In the genomic region with DNA sequence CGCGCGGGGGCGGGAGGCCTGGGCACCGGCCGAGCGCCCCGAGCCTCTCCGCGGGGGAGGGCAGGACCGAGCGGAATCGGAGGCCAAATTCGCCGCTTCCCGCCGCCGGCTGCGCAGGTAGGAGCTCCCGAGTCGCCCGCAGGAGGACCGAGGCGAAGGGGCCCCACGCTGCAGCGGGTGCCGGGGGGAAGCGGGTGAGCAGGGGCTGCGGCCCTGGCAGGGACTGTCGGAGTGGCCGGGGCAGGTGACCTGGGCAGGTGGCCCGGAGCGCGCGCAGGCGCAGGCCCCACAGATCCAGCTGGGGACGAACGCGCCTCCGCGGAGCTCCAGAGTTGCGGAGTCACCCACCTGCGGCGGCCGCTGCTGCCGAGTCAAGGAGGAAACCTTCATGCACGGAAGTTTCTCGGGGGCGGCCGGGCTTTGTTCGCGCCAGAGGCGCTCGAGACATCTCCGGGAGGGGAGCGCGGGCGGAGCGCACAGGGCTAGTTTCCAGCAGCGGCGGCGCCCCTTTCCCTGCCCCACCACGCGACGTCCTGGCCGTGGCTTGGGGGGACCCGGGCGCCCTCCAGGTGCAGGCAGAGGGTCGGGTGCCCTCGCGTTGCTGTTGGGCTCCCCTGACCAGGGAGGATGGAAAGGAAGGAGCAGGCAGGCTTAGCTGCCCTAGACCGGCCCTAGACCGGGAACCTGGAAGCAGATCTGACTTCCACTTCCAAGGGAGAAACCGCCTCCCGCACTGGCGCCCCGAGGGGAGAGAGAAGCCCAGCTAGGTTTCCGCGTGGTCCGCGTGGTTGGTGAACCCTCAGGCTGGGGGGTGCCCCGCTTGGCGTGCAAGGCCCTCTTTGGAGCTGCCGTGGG, we compare ENCODE assay signal across 1 cellular context.
A peak's percentile ranks its signal among the peaks of the same experiment; 100 is the strongest.
TF ChIP-seq lines count a peak whose summit lies in the region.

No MANE protein-coding gene starts in this region.

TF ChIP-seq in HepG2, 621 proteins besides CTCF, POLR2A, EP300 and RAD21 (continued from another document):
- TF ChIP-seq, protein P1, sequence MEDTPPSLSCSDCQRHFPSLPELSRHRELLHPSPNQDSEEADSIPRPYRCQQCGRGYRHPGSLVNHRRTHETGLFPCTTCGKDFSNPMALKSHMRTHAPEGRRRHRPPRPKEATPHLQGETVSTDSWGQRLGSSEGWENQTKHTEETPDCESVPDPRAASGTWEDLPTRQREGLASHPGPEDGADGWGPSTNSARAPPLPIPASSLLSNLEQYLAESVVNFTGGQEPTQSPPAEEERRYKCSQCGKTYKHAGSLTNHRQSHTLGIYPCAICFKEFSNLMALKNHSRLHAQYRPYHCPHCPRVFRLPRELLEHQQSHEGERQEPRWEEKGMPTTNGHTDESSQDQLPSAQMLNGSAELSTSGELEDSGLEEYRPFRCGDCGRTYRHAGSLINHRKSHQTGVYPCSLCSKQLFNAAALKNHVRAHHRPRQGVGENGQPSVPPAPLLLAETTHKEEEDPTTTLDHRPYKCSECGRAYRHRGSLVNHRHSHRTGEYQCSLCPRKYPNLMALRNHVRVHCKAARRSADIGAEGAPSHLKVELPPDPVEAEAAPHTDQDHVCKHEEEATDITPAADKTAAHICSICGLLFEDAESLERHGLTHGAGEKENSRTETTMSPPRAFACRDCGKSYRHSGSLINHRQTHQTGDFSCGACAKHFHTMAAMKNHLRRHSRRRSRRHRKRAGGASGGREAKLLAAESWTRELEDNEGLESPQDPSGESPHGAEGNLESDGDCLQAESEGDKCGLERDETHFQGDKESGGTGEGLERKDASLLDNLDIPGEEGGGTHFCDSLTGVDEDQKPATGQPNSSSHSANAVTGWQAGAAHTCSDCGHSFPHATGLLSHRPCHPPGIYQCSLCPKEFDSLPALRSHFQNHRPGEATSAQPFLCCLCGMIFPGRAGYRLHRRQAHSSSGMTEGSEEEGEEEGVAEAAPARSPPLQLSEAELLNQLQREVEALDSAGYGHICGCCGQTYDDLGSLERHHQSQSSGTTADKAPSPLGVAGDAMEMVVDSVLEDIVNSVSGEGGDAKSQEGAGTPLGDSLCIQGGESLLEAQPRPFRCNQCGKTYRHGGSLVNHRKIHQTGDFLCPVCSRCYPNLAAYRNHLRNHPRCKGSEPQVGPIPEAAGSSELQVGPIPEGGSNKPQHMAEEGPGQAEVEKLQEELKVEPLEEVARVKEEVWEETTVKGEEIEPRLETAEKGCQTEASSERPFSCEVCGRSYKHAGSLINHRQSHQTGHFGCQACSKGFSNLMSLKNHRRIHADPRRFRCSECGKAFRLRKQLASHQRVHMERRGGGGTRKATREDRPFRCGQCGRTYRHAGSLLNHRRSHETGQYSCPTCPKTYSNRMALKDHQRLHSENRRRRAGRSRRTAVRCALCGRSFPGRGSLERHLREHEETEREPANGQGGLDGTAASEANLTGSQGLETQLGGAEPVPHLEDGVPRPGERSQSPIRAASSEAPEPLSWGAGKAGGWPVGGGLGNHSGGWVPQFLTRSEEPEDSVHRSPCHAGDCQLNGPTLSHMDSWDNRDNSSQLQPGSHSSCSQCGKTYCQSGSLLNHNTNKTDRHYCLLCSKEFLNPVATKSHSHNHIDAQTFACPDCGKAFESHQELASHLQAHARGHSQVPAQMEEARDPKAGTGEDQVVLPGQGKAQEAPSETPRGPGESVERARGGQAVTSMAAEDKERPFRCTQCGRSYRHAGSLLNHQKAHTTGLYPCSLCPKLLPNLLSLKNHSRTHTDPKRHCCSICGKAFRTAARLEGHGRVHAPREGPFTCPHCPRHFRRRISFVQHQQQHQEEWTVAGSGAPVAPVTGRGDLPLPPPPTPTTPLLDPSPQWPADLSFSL (CRISPR knock-in tag; IDR thresholded peaks at IDR 0.05): 0 out of 2 replicates have a peak, but pooled peaks have one; percentile 53
- TF ChIP-seq, protein P2, sequence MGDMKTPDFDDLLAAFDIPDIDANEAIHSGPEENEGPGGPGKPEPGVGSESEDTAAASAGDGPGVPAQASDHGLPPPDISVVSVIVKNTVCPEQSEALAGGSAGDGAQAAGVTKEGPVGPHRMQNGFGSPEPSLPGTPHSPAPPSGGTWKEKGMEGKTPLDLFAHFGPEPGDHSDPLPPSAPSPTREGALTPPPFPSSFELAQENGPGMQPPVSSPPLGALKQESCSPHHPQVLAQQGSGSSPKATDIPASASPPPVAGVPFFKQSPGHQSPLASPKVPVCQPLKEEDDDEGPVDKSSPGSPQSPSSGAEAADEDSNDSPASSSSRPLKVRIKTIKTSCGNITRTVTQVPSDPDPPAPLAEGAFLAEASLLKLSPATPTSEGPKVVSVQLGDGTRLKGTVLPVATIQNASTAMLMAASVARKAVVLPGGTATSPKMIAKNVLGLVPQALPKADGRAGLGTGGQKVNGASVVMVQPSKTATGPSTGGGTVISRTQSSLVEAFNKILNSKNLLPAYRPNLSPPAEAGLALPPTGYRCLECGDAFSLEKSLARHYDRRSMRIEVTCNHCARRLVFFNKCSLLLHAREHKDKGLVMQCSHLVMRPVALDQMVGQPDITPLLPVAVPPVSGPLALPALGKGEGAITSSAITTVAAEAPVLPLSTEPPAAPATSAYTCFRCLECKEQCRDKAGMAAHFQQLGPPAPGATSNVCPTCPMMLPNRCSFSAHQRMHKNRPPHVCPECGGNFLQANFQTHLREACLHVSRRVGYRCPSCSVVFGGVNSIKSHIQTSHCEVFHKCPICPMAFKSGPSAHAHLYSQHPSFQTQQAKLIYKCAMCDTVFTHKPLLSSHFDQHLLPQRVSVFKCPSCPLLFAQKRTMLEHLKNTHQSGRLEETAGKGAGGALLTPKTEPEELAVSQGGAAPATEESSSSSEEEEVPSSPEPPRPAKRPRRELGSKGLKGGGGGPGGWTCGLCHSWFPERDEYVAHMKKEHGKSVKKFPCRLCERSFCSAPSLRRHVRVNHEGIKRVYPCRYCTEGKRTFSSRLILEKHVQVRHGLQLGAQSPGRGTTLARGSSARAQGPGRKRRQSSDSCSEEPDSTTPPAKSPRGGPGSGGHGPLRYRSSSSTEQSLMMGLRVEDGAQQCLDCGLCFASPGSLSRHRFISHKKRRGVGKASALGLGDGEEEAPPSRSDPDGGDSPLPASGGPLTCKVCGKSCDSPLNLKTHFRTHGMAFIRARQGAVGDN (CRISPR knock-in tag; IDR thresholded peaks at IDR 0.05): peak; percentile 65
- TF ChIP-seq ZNF674 (CRISPR knock-in tag; IDR thresholded peaks at IDR 0.05; ENCODE audit: low read depth) (no peak), ZNF34 (CRISPR knock-in tag; IDR thresholded peaks at IDR 0.05; ENCODE audit: borderline replicate concordance) (0 out of 2 replicates have a peak, but pooled peaks have one; percentile 24), ZNF850 (CRISPR knock-in tag; conservative IDR thresholded peaks at IDR 0.05) (no peak), PHF8 (CRISPR knock-in tag; IDR thresholded peaks at IDR 0.05) (peak; percentile 45; the same call in 1 of the 2 replicates), ZNF263 (CRISPR knock-in tag; IDR thresholded peaks at IDR 0.05) (peak; percentile 16; the same call in 1 of the 2 replicates), ZNF749 (CRISPR knock-in tag; IDR thresholded peaks at IDR 0.05; ENCODE audit: borderline replicate concordance) (0 out of 2 replicates have a peak, but pooled peaks have one; percentile 11), ZNF12 (CRISPR knock-in tag; IDR thresholded peaks at IDR 0.05) (peak; percentile 16; the same call in 1 of the 2 replicates), ZNF253 (CRISPR knock-in tag; IDR thresholded peaks at IDR 0.05; ENCODE audit: borderline replicate concordance) (0 out of 2 replicates have a peak, but pooled peaks have one; percentile 10), SNAPC2 (CRISPR knock-in tag; IDR thresholded peaks at IDR 0.05) (no peak), PCBP1 (IDR thresholded peaks at IDR 0.05; ENCODE audit: borderline replicate concordance, low read depth, low read length) (0 out of 2 replicates have a peak, but pooled peaks have one; percentile 27), PHF5A (CRISPR knock-in tag; IDR thresholded peaks at IDR 0.05; ENCODE audit: low read depth, unreplicated experiment) (no peak), ARHGAP35 (CRISPR knock-in tag; IDR thresholded peaks at IDR 0.05; ENCODE audit: borderline replicate concordance) (peak; percentile 23; the same call in 1 of the 2 replicates), HNRNPL (IDR thresholded peaks at IDR 0.05; ENCODE audit: low read depth, low read length) (0 out of 2 replicates have a peak, but pooled peaks have one; percentile 25), HNF4G (IDR thresholded peaks at IDR 0.05; ENCODE audit: borderline replicate concordance, low read depth, low read length) (no peak), HNF4G (CRISPR knock-in tag; IDR thresholded peaks at IDR 0.05; ENCODE audit: borderline replicate concordance, low read depth) (peak; percentile 46; the same call in 1 of the 2 replicates), TSC22D2 (CRISPR knock-in tag; IDR thresholded peaks at IDR 0.05; ENCODE audit: borderline replicate concordance) (0 out of 2 replicates have a peak, but pooled peaks have one; percentile 3), FOSL1 (CRISPR knock-in tag; IDR thresholded peaks at IDR 0.05; ENCODE audit: borderline replicate concordance) (peak; percentile 53; the same call in 1 of the 2 replicates), ZNF772 (CRISPR knock-in tag; IDR thresholded peaks at IDR 0.05) (0 out of 2 replicates have a peak, but pooled peaks have one; percentile 58), SAFB2 (CRISPR knock-in tag; IDR thresholded peaks at IDR 0.05; ENCODE audit: borderline replicate concordance, low read depth) (0 out of 2 replicates have a peak, but pooled peaks have one; percentile 12)
- TF ChIP-seq, protein P3, sequence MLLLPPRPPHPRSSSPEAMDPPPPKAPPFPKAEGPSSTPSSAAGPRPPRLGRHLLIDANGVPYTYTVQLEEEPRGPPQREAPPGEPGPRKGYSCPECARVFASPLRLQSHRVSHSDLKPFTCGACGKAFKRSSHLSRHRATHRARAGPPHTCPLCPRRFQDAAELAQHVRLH (CRISPR knock-in tag; IDR thresholded peaks at IDR 0.05; ENCODE audit: borderline replicate concordance, low read depth): peak; percentile 13; the same call in 1 of the 2 replicates
- TF ChIP-seq, protein P4, sequence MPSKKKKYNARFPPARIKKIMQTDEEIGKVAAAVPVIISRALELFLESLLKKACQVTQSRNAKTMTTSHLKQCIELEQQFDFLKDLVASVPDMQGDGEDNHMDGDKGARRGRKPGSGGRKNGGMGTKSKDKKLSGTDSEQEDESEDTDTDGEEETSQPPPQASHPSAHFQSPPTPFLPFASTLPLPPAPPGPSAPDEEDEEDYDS (CRISPR knock-in tag; IDR thresholded peaks at IDR 0.05): no peak
TF ChIP-seq in HepG2: peak in this region for 139.
